Comparison of ENCODE assay signal across 19 cellular contexts in the genomic region with DNA sequence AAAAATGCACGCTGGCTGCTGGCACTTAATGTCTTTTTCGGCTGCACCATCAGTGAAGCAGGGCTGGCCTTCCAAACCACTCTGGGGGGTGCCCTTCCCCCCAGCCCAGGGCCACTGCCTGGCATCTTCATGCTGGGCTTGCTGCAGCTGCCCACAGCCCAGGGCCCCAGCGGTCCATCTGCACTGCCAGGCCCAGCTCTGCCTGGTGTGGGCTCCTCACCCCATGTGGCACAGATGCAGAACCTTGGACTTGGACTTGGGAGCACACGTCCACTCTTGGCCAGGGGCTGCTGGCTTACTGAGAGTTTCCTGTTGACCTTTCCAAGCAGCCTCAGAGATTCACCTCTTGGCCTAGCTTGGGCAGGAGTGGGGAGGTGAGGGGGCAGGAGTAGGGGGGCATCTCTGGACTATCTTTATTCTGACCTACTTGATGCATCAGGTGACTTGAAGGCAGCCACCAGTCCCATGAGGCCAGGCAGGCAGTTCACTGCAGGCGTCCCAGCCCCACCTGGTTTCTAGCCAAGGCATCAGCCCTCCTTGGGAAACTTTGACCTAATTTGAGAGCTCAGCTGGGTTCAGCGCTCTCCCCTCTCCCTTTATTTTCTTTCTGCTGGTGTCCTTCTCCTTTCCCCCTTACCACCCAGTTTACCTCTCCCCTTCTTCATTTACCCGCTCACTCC.
"Had no signal": no experiment of that assay in that cellular context is flagged by ENCODE, and none has a peak within 500 bp of the region (broad histone marks: within the 10 kb centered on the region; RNA-seq: fewer than 3 reads in every experiment).

No MANE protein-coding gene starts in this region.

- H3K4me3 ChIP-seq: heart right ventricle, stomach, suprapubic skin, transverse colon had no signal

- H3K36me3 ChIP-seq: suprapubic skin, transverse colon had no signal

- H3K4me1 Mint-ChIP-seq: activated naive CD8-positive, alpha-beta T cell treated with anti-CD3 and anti-CD28 coated beads, Interleukin-2, amount 10 ng/mL, durations not matched to agents 7 days and 5 days had no signal

- H3K4me3 Mint-ChIP-seq: activated CD4-positive, alpha-beta memory T cell treated with anti-CD3 and anti-CD28 coated beads for 36 hours; activated naive CD8-positive, alpha-beta T cell treated with anti-CD3 and anti-CD28 coated beads, Interleukin-2, amount 10 ng/mL, durations not matched to agents 7 days and 5 days; activated T-cell treated with anti-CD3 and anti-CD28 coated beads, Interleukin-2, amount 50 U/mL, for 72 hours; endodermal cell; neural crest cell; WTC11 had no signal

- H3K9me3 Mint-ChIP-seq: neural crest cell had no signal

- H3K27me3 Mint-ChIP-seq: activated CD4-positive, alpha-beta memory T cell treated with anti-CD3 and anti-CD28 coated beads for 36 hours; activated naive CD8-positive, alpha-beta T cell treated with anti-CD3 and anti-CD28 coated beads, Interleukin-2, amount 10 ng/mL, durations not matched to agents 7 days and 5 days; naive thymus-derived CD4-positive, alpha-beta T cell had no signal

- H3K27ac Mint-ChIP-seq: activated CD4-positive, alpha-beta memory T cell treated with anti-CD3 and anti-CD28 coated beads for 36 hours; activated naive CD8-positive, alpha-beta T cell treated with anti-CD3 and anti-CD28 coated beads, Interleukin-2, amount 10 ng/mL, durations not matched to agents 7 days and 5 days; activated T-cell treated with anti-CD3 and anti-CD28 coated beads, Interleukin-2, amount 50 U/mL, for 72 hours; endodermal cell; WTC11 had no signal

- H3K4me1 ChIP-seq: stomach, suprapubic skin, transverse colon had no signal

- H3K36me3 Mint-ChIP-seq: activated CD4-positive, alpha-beta memory T cell treated with anti-CD3 and anti-CD28 coated beads for 36 hours; WTC11 had no signal

- FAIRE-seq: urothelium cell line had no signal

- DNase-seq: activated CD4-positive, alpha-beta memory T cell treated with anti-CD3 and anti-CD28 coated beads for 36 hours; activated CD4-positive, alpha-beta T cell treated with anti-CD3 and anti-CD28 coated beads for 4 hours; activated effector memory CD4-positive, alpha-beta T cell treated with anti-CD3 and anti-CD28 coated beads, Interleukin-2, amount 50 U/mL, for 16 hours; activated naive CD8-positive, alpha-beta T cell treated with anti-CD3 and anti-CD28 coated beads, Interleukin-2, amount 10 ng/mL, durations not matched to agents 7 days and 5 days; activated T-cell treated with anti-CD3 and anti-CD28 coated beads, Interleukin-2, amount 50 U/mL, for 72 hours; cortex of kidney; endodermal cell; heart right ventricle; islet precursor cell; left colon; naive thymus-derived CD4-positive, alpha-beta T cell; stimulated activated CD4-positive, alpha-beta T cell treated with anti-CD3 and anti-CD28 coated beads, Interleukin-4, amount 100 ng/mL, for 24 hours; stomach; T-helper 1 cell; transverse colon had no signal

- H3K27ac ChIP-seq: heart right ventricle, stomach, suprapubic skin, transverse colon had no signal

- H3K9me3 ChIP-seq: stomach, suprapubic skin, transverse colon had no signal

- H3K27me3 ChIP-seq: heart right ventricle, stomach, suprapubic skin, transverse colon had no signal

- ATAC-seq: activated T-cell treated with anti-CD3 and anti-CD28 coated beads, Interleukin-2, amount 50 U/mL, for 72 hours; left colon; naive thymus-derived CD4-positive, alpha-beta T cell; WTC11 had no signal
